Comparison of ENCODE assay signal across 8 cellular contexts in the genomic region with DNA sequence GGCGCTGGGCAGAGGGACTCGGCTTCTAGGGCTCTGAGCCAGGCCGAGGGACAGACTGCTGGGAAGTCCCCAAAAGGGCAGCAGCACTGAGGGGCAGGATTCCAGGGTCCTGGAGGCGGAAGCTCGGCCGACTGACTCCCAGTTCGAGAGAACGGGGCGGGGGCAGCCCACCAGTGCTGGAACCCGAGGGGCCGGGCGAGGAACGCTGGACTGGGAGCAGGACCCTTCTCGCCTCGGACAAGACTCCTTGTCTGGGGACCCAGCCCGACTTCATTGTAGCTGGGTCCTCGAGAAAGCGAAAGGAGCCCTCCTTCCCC. TPM values are rescaled to one million over a fixed set of nuclear protein-coding genes. Genes with fewer than 3 reads are reported as not detected.
A peak's percentile ranks its signal among the peaks of the same experiment; 100 is the strongest.
DNase-seq lines count a peak whose midpoint lies in the region; ATAC-seq, FAIRE-seq and TF ChIP-seq lines count a peak whose summit lies in the region.

No MANE protein-coding gene starts in this region.

- ATAC-seq in K562: no peak; the same call in 2 of the 3 replicates

- H3K4ac ChIP-seq in mesenchymal stem cell (ENCODE audit: low read depth in 1 of 2, low read length in 2 of 2): peak overlapping the region; percentile 75 to 91

- no peak overlapping the region for H2BK15ac ChIP-seq in mesenchymal stem cell (ENCODE audit: low read depth, poor library complexity, severe bottlenecking)

- WGBS in K562 (ENCODE audit: insufficient coverage, low coverage, missing lambda C conversion rate): 7% methylated on average over 3 of the region's 18 CpGs
- WGBS in mesenchymal stem cell: 2% methylated on average over 16 of the region's 18 CpGs

- H3K4me3 Mint-ChIP-seq in HFFc6: peak overlapping the region; percentile 94

- H3K9me3 Mint-ChIP-seq in HFFc6: no peaks in the 10 kb centered on the region

- H3K4me1 ChIP-seq in A673 (ENCODE audit: insufficient read depth, low read length, poor library complexity, severe bottlenecking) (peaks cover 14% of the 10 kb centered on the region), K562 (replicated peaks in 1 of 2; ENCODE audit: control insufficient read depth in 2 of 2, insufficient read depth in 2 of 2, low read length in 2 of 2) (peaks cover 10 to 21% of the 10 kb centered on the region in 2 experiments; a peak in 4 of 5 replicates), mesenchymal stem cell (ENCODE audit: control insufficient read depth, insufficient read depth, low read depth, low read length) (peaks cover 20% of the 10 kb centered on the region)

- H3K36me3 ChIP-seq in A673 (ENCODE audit: insufficient read depth, low read length, poor library complexity, severe bottlenecking): no peaks in the 10 kb centered on the region
- peaks cover 9% of the 10 kb centered on the region; the same call in 2 of the 3 replicates for H3K36me3 ChIP-seq in K562 (ENCODE audit: control insufficient read depth, insufficient read depth, low read length)
- peaks cover 3 to 17% of the 10 kb centered on the region in 2 experiments for H3K36me3 ChIP-seq in mesenchymal stem cell (ENCODE audit: control insufficient read depth in 1 of 2, insufficient read depth in 2 of 2, low read depth in 1 of 2, low read length in 2 of 2)

- peak overlapping the region; percentile 15 for H4K91ac ChIP-seq in mesenchymal stem cell (ENCODE audit: low read length)

- H3K79me1 ChIP-seq in mesenchymal stem cell (replicated peaks; ENCODE audit: low read length, poor library complexity, severe bottlenecking): peaks cover 6% of the 10 kb centered on the region

- H4K20me1 ChIP-seq in K562 (replicated peaks; ENCODE audit: control insufficient read depth, insufficient read depth, low read length): no peaks in the 10 kb centered on the region

- no peak for TF ChIP-seq RAD21 in K562 (CRISPR knock-in tag; conservative IDR thresholded peaks at IDR 0.05 in 1 of 2, IDR thresholded peaks at IDR 0.05 in 1 of 2)

- no peaks in the 10 kb centered on the region; the same call in none of the 2 replicates for H3K27me3 Mint-ChIP-seq in HFFc6 (ENCODE audit: insufficient read depth)

- TF ChIP-seq EP300 in K562 (IDR thresholded peaks at IDR 0.05; ENCODE audit: low read length): no peak

- DNase-seq in A673 (ENCODE audit: low spot score) (no peak), HFFc6 (no peak), K562 (ENCODE audit: extremely low read depth in 1 of 4, low spot score in 3 of 4) (no peak), mesenchymal stem cell (no peak), middle frontal gyrus (ENCODE audit: extremely low spot score, low spot score) (no peak), C1 segment of cervical spinal cord (lab: John Stamatoyannopoulos, UW) (no peak), DMS79 (lab: John Stamatoyannopoulos, UW) (no peak), DMS53 treated with DMSO at 0.1 percent for 48 hours (lab: John Stamatoyannopoulos, UW; ENCODE audit: unreplicated experiment) (no peak)

- H3K9ac ChIP-seq in K562 (ENCODE audit: insufficient read depth in 1 of 2, low read depth in 2 of 2, low read length in 2 of 2): peak overlapping the region; percentile 73 to 94
- H3K9ac ChIP-seq in mesenchymal stem cell (ENCODE audit: low read length): peak overlapping the region; percentile 91

- no peaks in the 10 kb centered on the region for H3K9me1 ChIP-seq in K562 (ENCODE audit: control insufficient read depth, insufficient read depth, low read length)

- no peak overlapping the region for H2BK12ac ChIP-seq in mesenchymal stem cell (ENCODE audit: low read length in 2 of 2)

- TF ChIP-seq CTCF in A673 (conservative IDR thresholded peaks at IDR 0.05; ENCODE audit: low read depth, low read length) (no peak), HFFc6 (IDR thresholded peaks at IDR 0.05) (no peak), K562 (IDR thresholded peaks at IDR 0.05 in 2 of 3, conservative IDR thresholded peaks at IDR 0.05 in 1 of 3; ENCODE audit: insufficient read depth in 2 of 3, low read depth in 1 of 3, low read length in 3 of 3) (no peak)

- H3K4me3 ChIP-seq in A673 (ENCODE audit: low read depth, low read length, poor library complexity, severe bottlenecking) (peak overlapping the region; percentile 80), K562 (peak overlapping the region; percentile 77), mesenchymal stem cell (ENCODE audit: insufficient read depth in 1 of 2, low read depth in 1 of 2, low read length in 2 of 2) (peak overlapping the region; percentile 72 to 82)

- intact Hi-C loops in A673 (cut with micrococcal nuclease; ENCODE audit: unreplicated experiment) (no loop called here), K562 (cut with micrococcal nuclease) (no loop called here)

- peaks cover 50% of the 10 kb centered on the region for H3K4me1 Mint-ChIP-seq in HFFc6 (ENCODE audit: low read depth)

- CTCF ChIA-PET in A673 (lab: Charles Lee): interaction anchor here (2.2 kb wide), 1 partner anchor 20 kb away, joined by 8 read pairs; a partner anchor contains a TSS
- CTCF ChIA-PET in K562 (lab: Yijun Ruan, JAX; ENCODE audit: low intra/inter-chr PET ratio): interaction anchor here (0.7 kb wide), 1 partner anchor 47 kb away, joined by 3 read pairs; no protein-coding TSS in a partner anchor

- BruUV-seq in A673 (replicated peaks; lab: Mats Ljungman, UMichigan) (TSS peak; percentile 61), K562 (replicated peaks; lab: Mats Ljungman, UMichigan) (TSS peak; percentile 90)

- H3K14ac ChIP-seq in mesenchymal stem cell (ENCODE audit: low read length in 2 of 2): peak overlapping the region in 1 of 2 experiments; percentile 81

- H4K8ac ChIP-seq in mesenchymal stem cell (ENCODE audit: low read length): peak overlapping the region; percentile 89

- H3K27me3 ChIP-seq in A673 (replicated peaks; ENCODE audit: insufficient read depth, low read depth, low read length, poor library complexity): no peaks in the 10 kb centered on the region
- H3K27me3 ChIP-seq in K562 (ENCODE audit: control insufficient read depth in 2 of 2, insufficient read depth in 2 of 2, low read length in 2 of 2): no peaks in the 10 kb centered on the region
- no peaks in the 10 kb centered on the region for H3K27me3 ChIP-seq in mesenchymal stem cell (ENCODE audit: control insufficient read depth in 1 of 2, insufficient read depth in 1 of 2, low read length in 2 of 2)

- H3K9me3 ChIP-seq in A673 (ENCODE audit: low read depth, low read length, poor library complexity, severe bottlenecking) (no peaks in the 10 kb centered on the region), K562 (replicated peaks; ENCODE audit: control insufficient read depth, insufficient read depth, low read depth, low read length) (no peaks in the 10 kb centered on the region), mesenchymal stem cell (ENCODE audit: control insufficient read depth, low read length) (no peaks in the 10 kb centered on the region)

- H3K27ac Mint-ChIP-seq in HFFc6: peak overlapping the region; percentile 93

- peak overlapping the region; percentile 78 to 90 for H3K18ac ChIP-seq in mesenchymal stem cell (ENCODE audit: low read depth in 1 of 2, low read length in 2 of 2)

- H2BK120ac ChIP-seq in mesenchymal stem cell (ENCODE audit: low read depth, low read length): no peak overlapping the region

- peak overlapping the region in 1 of 2 experiments; percentile 10 for H3K23ac ChIP-seq in mesenchymal stem cell (ENCODE audit: low read length in 2 of 2)

- H3K27ac ChIP-seq in A673 (ENCODE audit: low read depth, low read length, poor library complexity, severe bottlenecking) (peak overlapping the region; percentile 73), K562 (ENCODE audit: extremely low read depth, low read depth, low read length) (peak overlapping the region; percentile 74), mesenchymal stem cell (ENCODE audit: low read length, poor library complexity, severe bottlenecking) (peak overlapping the region; percentile 8)

- no peak overlapping the region for H2AK5ac ChIP-seq in mesenchymal stem cell (ENCODE audit: low read length, severe bottlenecking)

- TF ChIP-seq POLR2A in K562 (conservative IDR thresholded peaks at IDR 0.05): no peak

- no peak for FAIRE-seq in K562 (lab: Jason Lieb, UNC)

- peaks cover 28% of the 10 kb centered on the region for H3K36me3 Mint-ChIP-seq in HFFc6 (ENCODE audit: low read depth)

- peaks cover 26% of the 10 kb centered on the region for H3K79me2 ChIP-seq in K562 (ENCODE audit: control insufficient read depth, insufficient read depth, low read length)

- no peak overlapping the region for H2BK5ac ChIP-seq in mesenchymal stem cell (ENCODE audit: low read depth, low read length, poor library complexity, severe bottlenecking)

- POLR2A ChIA-PET in A673 (lab: Charles Lee; ENCODE audit: low non-redundant PET) (no interaction called here), K562 (lab: Yijun Ruan, JAX) (interaction anchor here (0.7 to 2.4 kb wide), 7 partner anchors 10 to 78 kb away, joined by 3 to 13 read pairs (median 3); a partner anchor contains a TSS)

- H3K4me2 ChIP-seq in K562 (ENCODE audit: insufficient read depth, low read length) (peak overlapping the region; percentile 82), mesenchymal stem cell (ENCODE audit: low read length, poor library complexity, severe bottlenecking) (peak overlapping the region; percentile 86)

- H2AFZ ChIP-seq in K562 (ENCODE audit: low read depth, low read length) (peak overlapping the region; percentile 94), mesenchymal stem cell (ENCODE audit: low read depth, low read length) (peak overlapping the region; percentile 80)

- in situ Hi-C loops in K562 (cut with MboI): no loop called here

RNA-seq across cellular contexts. Expression of a gene that starts 0.2 kb away (rescaled TPM):
- total RNA-seq in A673 (2021) (16.3 and 24.8 TPM in 2 replicates), K562 (2014; rRNA removed) (3.7 and 9.6 TPM in 2 replicates), K562 (2014; rRNA removed; fragmentation: Illumina TruSeq; extraction: Trizol) (4.0 and 4.4 TPM in 2 replicates), K562 (2015; rRNA removed; fragmentation: Illumina TruSeq; extraction: Trizol) (5.3 and 7.0 TPM in 2 replicates), K562 (2021) (19.9 and 25.1 TPM in 2 replicates)
- total RNA-seq in HFFc6 (2021; fragmentation: NEBNext Ultra II Directional; extraction: Animal tissue kit (Norgen Biotek cat#: 25700)): 10 to 100 TPM; 48.9 to 60.8 (median 54.1) TPM
- total RNA-seq in K562 (2011; cell fraction: chromatin; rRNA removed; ENCODE audit: low replicate concordance): 94.8 and 197 TPM in 2 replicates
- total RNA-seq in K562 (2011; cell fraction: nucleolus; rRNA removed): 81.6 and 88.2 TPM in 2 replicates
- total RNA-seq in K562 (2011; cell fraction: nucleoplasm; rRNA removed): 67.5 and 71.6 TPM in 2 replicates
- polyA plus RNA-seq in K562 (2011; rRNA removed) (6.3 and 17.6 TPM in 2 replicates), K562 (2014; fragmentation: Illumina TruSeq; extraction: Trizol) (20.5 and 22.7 TPM in 2 replicates), K562 (2014; fragmentation: Nextera tagmentation; extraction: Ambion mirVana) (under 1 TPM; 0.24 to 0.96 TPM), K562 (2014; rRNA removed) (13.6 and 20.2 TPM in 2 replicates)
- polyA plus RNA-seq in K562 (2011; cell fraction: cytosol; rRNA removed): 5.4 and 7.7 TPM in 2 replicates
- 41.9 and 61.2 TPM in 2 replicates for polyA plus RNA-seq in K562 (2011; cell fraction: nucleus; rRNA removed)
- polyA plus RNA-seq in K562 (2012): 15.5 and 24.1 TPM in 2 replicates
- 7.2 and 7.6 TPM in 2 replicates for polyA minus RNA-seq in K562 (2011; rRNA and poly(A)+ RNA removed)
- 9.3 and 18.1 TPM in 2 replicates for polyA minus RNA-seq in K562 (2011; cell fraction: cytosol; rRNA and poly(A)+ RNA removed)
- polyA minus RNA-seq in K562 (2011; cell fraction: nucleus; rRNA and poly(A)+ RNA removed): 11.0 and 13.6 TPM in 2 replicates
- 51.0 TPM for polyA plus RNA-seq in mesenchymal stem cell (2013, experiment 1 of 2)
- 49.6 TPM for polyA plus RNA-seq in mesenchymal stem cell (2013, experiment 2 of 2)

RNA-seq across cellular contexts. Expression of a gene that starts 9.6 kb away (rescaled TPM):
- total RNA-seq in A673 (2021) (0.62 and 0.72 TPM in 2 replicates), K562 (2014; rRNA removed) (0.27 TPM in 1 of 2 replicates, not detected in the other), K562 (2014; rRNA removed; fragmentation: Illumina TruSeq; extraction: Trizol) (not detected in 2 replicates), K562 (2015; rRNA removed; fragmentation: Illumina TruSeq; extraction: Trizol) (not detected in 2 replicates), K562 (2021) (0.22 TPM in 1 of 2 replicates, not detected in the other)
- total RNA-seq in HFFc6 (2021; fragmentation: NEBNext Ultra II Directional; extraction: Animal tissue kit (Norgen Biotek cat#: 25700)): 1 to 10 TPM in 4 of 6 experiments, under 1 TPM in 2; 0.66 to 1.5 (median 1.0) TPM
- total RNA-seq in K562 (2011; cell fraction: chromatin; rRNA removed; ENCODE audit: low replicate concordance): 0.25 TPM in 1 of 2 replicates, not detected in the other
- not detected in 2 replicates for total RNA-seq in K562 (2011; cell fraction: nucleolus; rRNA removed)
- total RNA-seq in K562 (2011; cell fraction: nucleoplasm; rRNA removed): not detected in 2 replicates
- polyA plus RNA-seq in K562 (2011; rRNA removed) (0.08 TPM in 1 of 2 replicates, not detected in the other), K562 (2014; fragmentation: Illumina TruSeq; extraction: Trizol) (0.13 TPM in 1 of 2 replicates, not detected in the other), K562 (2014; fragmentation: Nextera tagmentation; extraction: Ambion mirVana) (under 1 TPM; 0.11 to 0.50 TPM), K562 (2014; rRNA removed) (not detected in 2 replicates)
- 0.09 TPM in 1 of 2 replicates, not detected in the other for polyA plus RNA-seq in K562 (2011; cell fraction: cytosol; rRNA removed)
- 0.47 TPM in 1 of 2 replicates, not detected in the other for polyA plus RNA-seq in K562 (2011; cell fraction: nucleus; rRNA removed)
- polyA plus RNA-seq in K562 (2012): 0.69 and 1.1 TPM in 2 replicates
- not detected in 2 replicates for polyA minus RNA-seq in K562 (2011; rRNA and poly(A)+ RNA removed)
- polyA minus RNA-seq in K562 (2011; cell fraction: cytosol; rRNA and poly(A)+ RNA removed): not detected in 2 replicates
- not detected in 2 replicates for polyA minus RNA-seq in K562 (2011; cell fraction: nucleus; rRNA and poly(A)+ RNA removed)
- polyA plus RNA-seq in mesenchymal stem cell (2013, experiment 1 of 2): 0.83 TPM
- 0.70 TPM for polyA plus RNA-seq in mesenchymal stem cell (2013, experiment 2 of 2)

RNA-seq across cellular contexts. Expression of a gene that starts 10.0 kb away (rescaled TPM):
- total RNA-seq in A673 (2021) (92.6 and 95.9 TPM in 2 replicates), K562 (2014; rRNA removed) (24.6 and 32.9 TPM in 2 replicates), K562 (2014; rRNA removed; fragmentation: Illumina TruSeq; extraction: Trizol) (22.9 and 25.1 TPM in 2 replicates), K562 (2015; rRNA removed; fragmentation: Illumina TruSeq; extraction: Trizol) (25.1 and 25.8 TPM in 2 replicates), K562 (2021) (67.4 and 68.4 TPM in 2 replicates)
- total RNA-seq in HFFc6 (2021; fragmentation: NEBNext Ultra II Directional; extraction: Animal tissue kit (Norgen Biotek cat#: 25700)): 100 to 1,000 TPM; 174 to 200 (median 178) TPM
- 21.6 and 38.9 TPM in 2 replicates for total RNA-seq in K562 (2011; cell fraction: chromatin; rRNA removed; ENCODE audit: low replicate concordance)
- total RNA-seq in K562 (2011; cell fraction: nucleolus; rRNA removed): 14.3 and 15.7 TPM in 2 replicates
- total RNA-seq in K562 (2011; cell fraction: nucleoplasm; rRNA removed): 19.9 and 30.2 TPM in 2 replicates
- polyA plus RNA-seq in K562 (2011; rRNA removed) (15.4 and 28.5 TPM in 2 replicates), K562 (2014; fragmentation: Illumina TruSeq; extraction: Trizol) (24.2 and 29.5 TPM in 2 replicates), K562 (2014; fragmentation: Nextera tagmentation; extraction: Ambion mirVana) (under 1 TPM; 0.38 to 0.48 TPM), K562 (2014; rRNA removed) (15.2 and 21.4 TPM in 2 replicates)
- polyA plus RNA-seq in K562 (2011; cell fraction: cytosol; rRNA removed): 10.0 and 18.3 TPM in 2 replicates
- 20.7 and 22.6 TPM in 2 replicates for polyA plus RNA-seq in K562 (2011; cell fraction: nucleus; rRNA removed)
- 19.6 and 27.3 TPM in 2 replicates for polyA plus RNA-seq in K562 (2012)
- 24.6 and 34.2 TPM in 2 replicates for polyA minus RNA-seq in K562 (2011; rRNA and poly(A)+ RNA removed)
- 19.0 and 19.8 TPM in 2 replicates for polyA minus RNA-seq in K562 (2011; cell fraction: cytosol; rRNA and poly(A)+ RNA removed)
- 3.4 and 4.6 TPM in 2 replicates for polyA minus RNA-seq in K562 (2011; cell fraction: nucleus; rRNA and poly(A)+ RNA removed)
- polyA plus RNA-seq in mesenchymal stem cell (2013, experiment 1 of 2): 39.8 TPM
- 38.7 TPM for polyA plus RNA-seq in mesenchymal stem cell (2013, experiment 2 of 2)

RNA-seq across cellular contexts. Expression of a gene that starts 20.1 kb away (rescaled TPM):
- total RNA-seq in A673 (2021): 74.8 and 88.9 TPM in 2 replicates
- total RNA-seq in HFFc6 (2021; fragmentation: NEBNext Ultra II Directional; extraction: Animal tissue kit (Norgen Biotek cat#: 25700)): 10 to 100 TPM; 59.4 to 76.9 (median 65.6) TPM
- 19.6 and 28.6 TPM in 2 replicates for total RNA-seq in K562 (2011; cell fraction: chromatin; rRNA removed; ENCODE audit: low replicate concordance)
- 20.9 and 24.7 TPM in 2 replicates for total RNA-seq in K562 (2011; cell fraction: nucleolus; rRNA removed)
- 14.2 and 20.9 TPM in 2 replicates for total RNA-seq in K562 (2011; cell fraction: nucleoplasm; rRNA removed)
- total RNA-seq in K562 (2014; rRNA removed): 44.5 and 48.0 TPM in 2 replicates
- total RNA-seq in K562 (2014; rRNA removed; fragmentation: Illumina TruSeq; extraction: Trizol): 21.0 and 25.3 TPM in 2 replicates
- 38.6 and 42.0 TPM in 2 replicates for total RNA-seq in K562 (2015; rRNA removed; fragmentation: Illumina TruSeq; extraction: Trizol)
- 29.6 and 30.5 TPM in 2 replicates for total RNA-seq in K562 (2021)
- 36.3 and 38.8 TPM in 2 replicates for polyA plus RNA-seq in K562 (2011; rRNA removed)
- 27.6 and 32.0 TPM in 2 replicates for polyA plus RNA-seq in K562 (2011; cell fraction: cytosol; rRNA removed)
- polyA plus RNA-seq in K562 (2011; cell fraction: nucleus; rRNA removed): 25.4 and 31.1 TPM in 2 replicates
- polyA plus RNA-seq in K562 (2012): 36.7 and 37.8 TPM in 2 replicates
- 36.2 and 40.9 TPM in 2 replicates for polyA plus RNA-seq in K562 (2014; fragmentation: Illumina TruSeq; extraction: Trizol)
- 10 to 100 TPM in 1 of 2 experiments, 1 to 10 TPM in 1; 5.6 to 19.7 TPM for polyA plus RNA-seq in K562 (2014; fragmentation: Nextera tagmentation; extraction: Ambion mirVana)
- polyA plus RNA-seq in K562 (2014; rRNA removed): 53.5 and 56.2 TPM in 2 replicates
- polyA minus RNA-seq in K562 (2011; rRNA and poly(A)+ RNA removed): 16.5 and 24.4 TPM in 2 replicates
- polyA minus RNA-seq in K562 (2011; cell fraction: cytosol; rRNA and poly(A)+ RNA removed): 6.8 and 7.3 TPM in 2 replicates
- 5.5 and 14.2 TPM in 2 replicates for polyA minus RNA-seq in K562 (2011; cell fraction: nucleus; rRNA and poly(A)+ RNA removed)
- 51.2 TPM for polyA plus RNA-seq in mesenchymal stem cell (2013, experiment 1 of 2)
- polyA plus RNA-seq in mesenchymal stem cell (2013, experiment 2 of 2): 49.7 TPM

RNA-seq across cellular contexts. Expression of a gene that starts 36.8 kb away (rescaled TPM):
- total RNA-seq in A673 (2021): 12.3 and 16.6 TPM in 2 replicates
- 1 to 10 TPM; 1.9 to 4.6 (median 3.2) TPM for total RNA-seq in HFFc6 (2021; fragmentation: NEBNext Ultra II Directional; extraction: Animal tissue kit (Norgen Biotek cat#: 25700))
- total RNA-seq in K562 (2011; cell fraction: chromatin; rRNA removed; ENCODE audit: low replicate concordance): 32.5 and 71.2 TPM in 2 replicates
- 31.6 and 45.9 TPM in 2 replicates for total RNA-seq in K562 (2011; cell fraction: nucleolus; rRNA removed)
- 30.1 and 40.7 TPM in 2 replicates for total RNA-seq in K562 (2011; cell fraction: nucleoplasm; rRNA removed)
- 7.1 and 8.3 TPM in 2 replicates for total RNA-seq in K562 (2014; rRNA removed)
- 2.4 and 5.7 TPM in 2 replicates for total RNA-seq in K562 (2014; rRNA removed; fragmentation: Illumina TruSeq; extraction: Trizol)
- 5.6 and 5.9 TPM in 2 replicates for total RNA-seq in K562 (2015; rRNA removed; fragmentation: Illumina TruSeq; extraction: Trizol)
- 10.8 and 13.6 TPM in 2 replicates for total RNA-seq in K562 (2021)
- 15.4 and 15.5 TPM in 2 replicates for polyA plus RNA-seq in K562 (2011; rRNA removed)
- polyA plus RNA-seq in K562 (2011; cell fraction: cytosol; rRNA removed): 12.6 and 14.8 TPM in 2 replicates
- 140 and 201 TPM in 2 replicates for polyA plus RNA-seq in K562 (2011; cell fraction: nucleus; rRNA removed)
- 16.9 and 27.2 TPM in 2 replicates for polyA plus RNA-seq in K562 (2012)
- 9.9 and 10.5 TPM in 2 replicates for polyA plus RNA-seq in K562 (2014; fragmentation: Illumina TruSeq; extraction: Trizol)
- 10 to 100 TPM in 1 of 2 experiments, 1 to 10 TPM in 1; 6.3 to 12.5 TPM for polyA plus RNA-seq in K562 (2014; fragmentation: Nextera tagmentation; extraction: Ambion mirVana)
- polyA plus RNA-seq in K562 (2014; rRNA removed): 17.2 and 18.4 TPM in 2 replicates
- 5.1 and 10.0 TPM in 2 replicates for polyA minus RNA-seq in K562 (2011; rRNA and poly(A)+ RNA removed)
- polyA minus RNA-seq in K562 (2011; cell fraction: cytosol; rRNA and poly(A)+ RNA removed): 6.4 and 10.6 TPM in 2 replicates
- 13.9 and 15.6 TPM in 2 replicates for polyA minus RNA-seq in K562 (2011; cell fraction: nucleus; rRNA and poly(A)+ RNA removed)
- 3.9 TPM for polyA plus RNA-seq in mesenchymal stem cell (2013, experiment 1 of 2)
- 3.3 TPM for polyA plus RNA-seq in mesenchymal stem cell (2013, experiment 2 of 2)

Comparison
In these comparisons a context has a peak if more than half of its experiments do, and no peak if none do; other contexts are left out.
1. H3K27ac ChIP-seq: peak in every context shown above with its lines; median percentile 74 in K562; 73 in A673; 8 in mesenchymal stem cell.